ENCODE assay signal across 11 cellular contexts in the genomic region with DNA sequence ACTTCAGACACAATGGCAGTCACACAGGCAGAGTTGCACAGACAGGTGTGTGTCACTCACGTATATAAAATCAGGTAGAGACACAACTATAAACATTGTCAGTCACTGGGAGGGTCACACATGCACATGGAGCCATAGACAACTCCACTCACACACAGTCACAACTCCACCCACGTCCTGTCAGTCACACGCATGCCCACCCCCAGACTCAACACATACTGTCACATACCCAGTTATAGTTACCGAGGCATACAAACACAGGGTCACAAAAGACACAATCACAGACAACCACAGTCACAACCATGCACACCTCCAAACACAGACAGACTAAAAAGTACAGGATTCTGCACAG. TPM values are rescaled to one million over a fixed set of nuclear protein-coding genes. Genes with fewer than 3 reads are reported as not detected.
DNase-seq lines count a peak whose midpoint lies in the region; FAIRE-seq and TF ChIP-seq lines count a peak whose summit lies in the region.
"Had no signal": no experiment of that assay in that cellular context is flagged by ENCODE, and none has a peak within 500 bp of the region (broad histone marks: within the 10 kb centered on the region; RNA-seq: fewer than 3 reads in every experiment).

No MANE protein-coding gene starts in this region.

- H3K27ac ChIP-seq in A673 (ENCODE audit: low read depth, low read length, poor library complexity, severe bottlenecking) (no peak overlapping the region), endodermal cell (ENCODE audit: low read depth, low read length) (no peak overlapping the region)

- POLR2A ChIA-PET in A673 (lab: Charles Lee; ENCODE audit: low non-redundant PET): no interaction called here

- no peaks in the 10 kb centered on the region for H4K20me1 ChIP-seq in Loucy (ENCODE audit: insufficient read depth, low read length, poor library complexity, severe bottlenecking)

- BruUV-seq in A673 (replicated peaks; lab: Mats Ljungman, UMichigan): no TSS peak

- H3K27me3 ChIP-seq in A673 (replicated peaks; ENCODE audit: insufficient read depth, low read depth, low read length, poor library complexity): no peaks in the 10 kb centered on the region
- no peaks in the 10 kb centered on the region for H3K27me3 ChIP-seq in Loucy (ENCODE audit: insufficient read depth, low read length, poor library complexity, severe bottlenecking)
- no peaks in the 10 kb centered on the region for H3K27me3 ChIP-seq in endodermal cell (ENCODE audit: control insufficient read depth, insufficient read depth, low read length, poor library complexity, severe bottlenecking)
- H3K27me3 ChIP-seq in neuron (ENCODE audit: insufficient read depth, low read length): no peaks in the 10 kb centered on the region

- H3K4me3 ChIP-seq in A673 (ENCODE audit: low read depth, low read length, poor library complexity, severe bottlenecking) (peak overlapping the region; percentile 94), Loucy (ENCODE audit: low read length, poor library complexity, severe bottlenecking) (peak overlapping the region; percentile 84), endodermal cell (ENCODE audit: low read length) (peak overlapping the region; percentile 96), neuron (ENCODE audit: low read length) (peak overlapping the region; percentile 46)

- TF ChIP-seq CTCF in A673 (conservative IDR thresholded peaks at IDR 0.05; ENCODE audit: low read depth, low read length): no peak
- no peak for TF ChIP-seq CTCF in Loucy (conservative IDR thresholded peaks at IDR 0.05; ENCODE audit: low read length)
- TF ChIP-seq CTCF in endodermal cell (conservative IDR thresholded peaks at IDR 0.05): no peak
- no peak for TF ChIP-seq CTCF in GM13977 (IDR thresholded peaks at IDR 0.05; ENCODE audit: extremely low read depth, insufficient read depth, missing control alignments)

- peaks cover 3% of the 10 kb centered on the region for H3K36me3 ChIP-seq in A673 (ENCODE audit: insufficient read depth, low read length, poor library complexity, severe bottlenecking)
- H3K36me3 ChIP-seq in Loucy (ENCODE audit: insufficient read depth, low read length): no peaks in the 10 kb centered on the region
- peaks cover 19% of the 10 kb centered on the region for H3K36me3 ChIP-seq in endodermal cell (ENCODE audit: control insufficient read depth, insufficient read depth, low read length)
- H3K36me3 ChIP-seq in neuron (ENCODE audit: insufficient read depth, low read length): peaks cover 24% of the 10 kb centered on the region

- peaks cover 27% of the 10 kb centered on the region for H3K36me3 Mint-ChIP-seq in endodermal cell (ENCODE audit: low read depth)

- WGBS in endodermal cell (ENCODE audit: insufficient coverage in 1 of 2, insufficient read length in 1 of 2), 2 experiments: 85 to 90% methylated on average over 3 to 4 of the region's 4 CpGs

- FAIRE-seq in GM19239 (lab: Jason Lieb, UNC): no peak

- H2AFZ ChIP-seq in Loucy (ENCODE audit: low read length) (no peak overlapping the region), neuron (ENCODE audit: low read depth, low read length) (no peak overlapping the region)

- H3K4me2 ChIP-seq in Loucy (ENCODE audit: low read depth, low read length, poor library complexity, severe bottlenecking): peak overlapping the region; percentile 97

- no peaks in the 10 kb centered on the region for H3K9me2 ChIP-seq in Loucy (replicated peaks; ENCODE audit: low read depth, low read length)

- H3K9me3 ChIP-seq in A673 (ENCODE audit: low read depth, low read length, poor library complexity, severe bottlenecking): no peaks in the 10 kb centered on the region
- no peaks in the 10 kb centered on the region for H3K9me3 ChIP-seq in Loucy (ENCODE audit: insufficient read depth, low read depth, low read length)
- no peaks in the 10 kb centered on the region for H3K9me3 ChIP-seq in endodermal cell (ENCODE audit: control insufficient read depth, low read length)
- H3K9me3 ChIP-seq in neuron (ENCODE audit: low read length): no peaks in the 10 kb centered on the region

- in situ Hi-C loops in GM13977 (cut with MboI; ENCODE audit: low pct_unique_long_range_greater_than_20kb, low sequenced_read_pairs, unreplicated experiment): no loop called here

- no peak overlapping the region for H3K4me3 Mint-ChIP-seq in endodermal cell

- H3K9me3 Mint-ChIP-seq in endodermal cell: no peaks in the 10 kb centered on the region

- intact Hi-C loops in A673 (cut with micrococcal nuclease; ENCODE audit: unreplicated experiment): no loop called here

- H3K9ac ChIP-seq in Loucy (ENCODE audit: low read depth, low read length, poor library complexity, severe bottlenecking) (peak overlapping the region; percentile 65), endodermal cell (ENCODE audit: extremely low read depth, low read length, poor library complexity, severe bottlenecking) (no peak overlapping the region)

- CTCF ChIA-PET in A673 (lab: Charles Lee): no interaction called here

- H3K4me1 Mint-ChIP-seq in endodermal cell: peaks cover 2% of the 10 kb centered on the region

- H3K4me1 ChIP-seq in A673 (ENCODE audit: insufficient read depth, low read length, poor library complexity, severe bottlenecking) (peaks cover 17% of the 10 kb centered on the region), Loucy (ENCODE audit: insufficient read depth, low read length, poor library complexity, severe bottlenecking) (peaks cover 19% of the 10 kb centered on the region), endodermal cell (ENCODE audit: control insufficient read depth, insufficient read depth, low read length) (no peaks in the 10 kb centered on the region), neuron (ENCODE audit: insufficient read depth, low read length) (peaks cover 20% of the 10 kb centered on the region)

- no peaks in the 10 kb centered on the region for H3F3A ChIP-seq in Loucy (ENCODE audit: low read depth)

- DNase-seq in A673 (ENCODE audit: low spot score): no peak
- DNase-seq in endodermal cell: no peak
- DNase-seq in GM13977 (ENCODE audit: low spot score): no peak
- no peak for DNase-seq in GM19239 (ENCODE audit: insufficient read length, low spot score)
- DNase-seq in DMS 273 (lab: John Stamatoyannopoulos, UW; ENCODE audit: unreplicated experiment): no peak
- no peak for DNase-seq in NCI-H146 treated with DMSO at 0.1 percent for 48 hours (lab: John Stamatoyannopoulos, UW; ENCODE audit: unreplicated experiment)
- DNase-seq: activated CD8-positive, alpha-beta memory T cell treated with anti-CD3 and anti-CD28 coated beads, Interleukin-2, amount 50 U/mL, for 4 hours; cortex of kidney; NCI-H187 treated with DMSO at 0.1 percent for 48 hours had no signal

- no peaks in the 10 kb centered on the region for H3K79me2 ChIP-seq in Loucy (ENCODE audit: insufficient read depth, low read length)

- H3K27ac Mint-ChIP-seq in endodermal cell: no peak overlapping the region

- no peaks in the 10 kb centered on the region for H3K27me3 Mint-ChIP-seq in endodermal cell (ENCODE audit: insufficient read depth)

RNA-seq across cellular contexts. Expression of gene NUMBL, which starts 1.5 kb away (rescaled TPM):
- total RNA-seq in A673 (2021) (38.4 and 49.3 TPM in 2 replicates), endodermal cell (10 to 100 TPM; 32.7 to 46.9 TPM)
- 28.0 TPM for polyA plus RNA-seq in endodermal cell (2013, experiment 1 of 2)
- polyA plus RNA-seq in endodermal cell (2013, experiment 2 of 2): 31.5 TPM

RNA-seq across cellular contexts. Expression of gene COQ8B, which starts 27.7 kb away (rescaled TPM):
- total RNA-seq in A673 (2021): 34.1 and 38.8 TPM in 2 replicates
- total RNA-seq in endodermal cell: 10 to 100 TPM; 45.6 to 49.8 TPM
- 39.8 TPM for polyA plus RNA-seq in endodermal cell (2013, experiment 1 of 2)
- polyA plus RNA-seq in endodermal cell (2013, experiment 2 of 2): 34.3 TPM

RNA-seq across cellular contexts. Expression of gene ITPKC, which starts 27.9 kb away (rescaled TPM):
- total RNA-seq in A673 (2021) (7.2 and 8.5 TPM in 2 replicates), endodermal cell (10 to 100 TPM in 1 of 2 donors, 1 to 10 TPM in 1; 9.9 to 11.1 TPM)
- polyA plus RNA-seq in endodermal cell (2013, experiment 1 of 2): 8.8 TPM
- 8.2 TPM for polyA plus RNA-seq in endodermal cell (2013, experiment 2 of 2)

Comparison
In these comparisons a context has a peak if more than half of its experiments do, and no peak if none do; other contexts are left out.
1. H3K4me3 ChIP-seq: peak in every context shown above with its lines; median percentile 96 in endodermal cell; 94 in A673; 84 in Loucy; 46 in neuron.